Comparison of ENCODE assay signal across 14 cellular contexts in the genomic region with DNA sequence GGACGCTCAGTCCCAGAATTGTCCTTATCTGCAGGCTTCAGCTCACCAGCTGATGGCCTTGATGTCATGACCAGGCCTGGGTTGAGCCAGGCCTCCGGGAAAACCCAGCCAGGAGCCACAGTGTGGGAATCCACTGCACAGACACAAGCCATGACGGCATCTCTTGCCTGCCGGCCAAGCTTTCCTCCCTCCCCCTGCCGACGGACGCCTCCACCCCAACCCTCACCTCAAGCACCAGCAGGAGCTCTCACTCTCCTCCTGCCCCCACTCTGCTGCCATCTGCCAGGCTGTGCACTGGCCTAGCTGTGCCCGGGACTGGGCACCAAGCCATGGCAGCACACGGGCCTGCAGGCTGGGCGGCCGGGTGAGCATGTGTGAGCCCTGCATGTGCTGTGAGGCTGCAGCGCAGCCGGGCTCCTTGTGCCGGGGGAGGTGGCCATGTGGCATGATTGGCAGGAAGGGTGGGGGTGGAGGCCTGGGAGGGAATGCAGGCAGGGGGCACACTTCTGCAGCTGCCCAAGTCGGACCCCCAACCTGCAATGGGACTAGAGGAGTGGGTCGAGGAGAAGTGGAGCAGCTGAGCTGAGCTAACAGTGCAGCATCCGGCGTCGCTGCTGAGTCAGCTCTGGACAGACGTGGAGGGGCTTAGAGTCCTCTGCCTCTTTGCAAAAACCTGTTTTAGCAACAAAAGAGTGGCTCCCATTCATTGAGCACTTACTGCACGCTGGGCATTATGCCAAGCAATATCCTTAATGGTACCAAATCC.
DNase-seq lines count a peak whose midpoint lies in the region; ATAC-seq and TF ChIP-seq lines count a peak whose summit lies in the region.
"Had no signal": no experiment of that assay in that cellular context is flagged by ENCODE, and none has a peak within 500 bp of the region (broad histone marks: within the 10 kb centered on the region; RNA-seq: fewer than 3 reads in every experiment).

No MANE protein-coding gene starts in this region.

- H3K36me3 ChIP-seq in upper lobe of left lung: no peaks in the 10 kb centered on the region
- H3K36me3 ChIP-seq: Peyer's patch had no signal

- ATAC-seq in left ventricle myocardium superior (peak; percentile 95), upper lobe of left lung (ENCODE audit: low FRiP score in 2 of 2) (peak; percentile 19 to 26)

- intact Hi-C loops in left ventricle myocardium superior (cut with micrococcal nuclease): no loop called here

- no peak for TF ChIP-seq CTCF in upper lobe of left lung (IDR thresholded peaks at IDR 0.05)

- no peaks in the 10 kb centered on the region for H3K4me1 ChIP-seq in upper lobe of left lung
- H3K4me1 ChIP-seq: Peyer's patch had no signal

- TF ChIP-seq POLR2A in upper lobe of left lung (IDR thresholded peaks at IDR 0.05): no peak

- H3K27ac ChIP-seq in upper lobe of left lung: no peak overlapping the region
- H3K27ac ChIP-seq: C4-2B, Peyer's patch had no signal

- WGBS in upper lobe of left lung, 2 donors: 46 to 53% methylated on average over 12 to 19 of the region's 21 CpGs

- H3K27me3 ChIP-seq in upper lobe of left lung: no peaks in the 10 kb centered on the region
- H3K27me3 ChIP-seq: Peyer's patch had no signal

- no peak for TF ChIP-seq EP300 in upper lobe of left lung (IDR thresholded peaks at IDR 0.05)

- no peak overlapping the region for H3K4me3 ChIP-seq in upper lobe of left lung
- H3K4me3 ChIP-seq: Peyer's patch had no signal

- H3K9me3 ChIP-seq in upper lobe of left lung: no peaks in the 10 kb centered on the region

- DNase-seq in NCI-H1694 (lab: John Stamatoyannopoulos, UW) (peak; percentile 80), astrocyte of the hippocampus (ENCODE audit: low read depth, low spot score) (peak; percentile 36), left ventricle myocardium superior (peak; percentile 80), upper lobe of left lung (peak in 1 of 2 donors; percentile 72), NCI-H1417 (lab: John Stamatoyannopoulos, UW) (no peak), SHP77 treated with DMSO at 0.1 percent for 48 hours (lab: John Stamatoyannopoulos, UW) (no peak)
- no peak for DNase-seq in activated CD4-positive, alpha-beta T cell treated with anti-CD3 and anti-CD28 coated beads, Interleukin-2, amount 50 U/mL, for 4 hours
- DNase-seq: activated CD4-positive, CD25-positive, alpha-beta regulatory T cell treated with anti-CD3 and anti-CD28 coated beads, Interleukin-2, amount 50 U/mL, for 72 hours; activated T-cell treated with anti-CD3 and anti-CD28 coated beads, Interleukin-2, amount 50 U/mL, for 24 hours; GF-D8; NCI-H226; Peyer's patch; stimulated activated naive CD4-positive, alpha-beta T cell treated with Interleukin-2 at 50 U/mL for 16 hours had no signal

Comparison
In these comparisons a context has a peak if more than half of its experiments do, and no peak if none do; other contexts are left out.
1. DNase-seq: peak in NCI-H1694 (single experiment), astrocyte of the hippocampus (single experiment) and left ventricle myocardium superior (single experiment); none in activated CD4-positive, alpha-beta T cell treated with anti-CD3 and anti-CD28 coated beads, Interleukin-2, amount 50 U/mL, for 4 hours (0 of 2), NCI-H1417 (0 of 3) and SHP77 treated with DMSO at 0.1 percent for 48 hours (single experiment).